In the genomic region with DNA sequence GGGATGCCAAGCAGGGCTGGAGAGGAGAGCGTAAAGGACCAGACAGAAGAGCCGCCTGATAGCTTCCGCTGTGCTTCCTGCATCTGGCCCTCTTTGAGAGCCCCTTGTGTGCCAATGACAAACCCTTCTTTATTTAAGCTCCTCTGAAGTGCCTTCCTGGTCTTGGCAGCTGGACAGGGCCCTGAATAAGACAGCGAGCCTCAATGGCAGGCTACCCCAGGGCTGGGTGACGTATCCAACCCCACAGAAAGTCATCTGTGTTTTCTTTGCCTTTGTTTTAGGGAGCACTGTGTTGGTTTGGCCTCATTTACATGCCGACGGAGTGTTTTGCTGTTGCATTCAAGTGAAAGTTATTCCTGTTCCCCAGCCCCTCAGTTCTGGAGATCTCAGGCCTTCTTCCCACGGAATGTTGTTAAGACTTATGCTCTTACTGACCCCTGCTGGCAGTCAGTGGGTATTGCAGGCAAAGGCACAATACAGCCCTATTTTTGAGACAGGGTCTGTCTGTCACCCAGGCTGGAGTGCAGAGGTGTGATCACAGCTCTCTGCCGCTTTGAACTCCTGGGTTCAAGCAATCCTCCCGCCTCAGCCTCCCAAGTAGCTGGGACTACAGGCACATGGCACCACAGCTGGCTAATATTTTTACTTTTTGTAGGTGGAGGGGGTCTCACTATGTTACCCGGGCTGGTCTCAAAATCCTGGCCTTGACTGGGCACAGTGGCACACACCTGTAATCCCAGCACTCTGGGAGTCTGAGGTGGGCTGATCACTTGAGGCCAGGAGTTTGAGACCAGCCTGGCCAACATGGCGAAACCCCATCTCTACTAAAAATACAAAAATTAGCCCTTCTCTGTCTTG, we compare ENCODE assay signal across 10 cellular contexts. TPM values are rescaled to one million over a fixed set of nuclear protein-coding genes. Genes with fewer than 3 reads are reported as not detected.
DNase-seq lines count a peak whose midpoint lies in the region; ATAC-seq and TF ChIP-seq lines count a peak whose summit lies in the region.
"Had no signal": no experiment of that assay in that cellular context is flagged by ENCODE, and none has a peak within 500 bp of the region (broad histone marks: within the 10 kb centered on the region; RNA-seq: fewer than 3 reads in every experiment).

No MANE protein-coding gene starts in this region.

- intact Hi-C loops in thyroid gland (cut with DNase I) = no loop called here

- H3K27ac ChIP-seq in effector memory CD4-positive, alpha-beta T cell (ENCODE audit: insufficient read depth, low read length, poor library complexity, severe bottlenecking) = no peak overlapping the region
- H3K27ac ChIP-seq in thyroid gland = no peak overlapping the region

- peaks cover 29% of the 10 kb centered on the region for H3K4me1 Mint-ChIP-seq in stimulated activated naive CD8-positive, alpha-beta T cell treated with anti-CD3 and anti-CD28 coated beads, Interleukin-15, amount 100 ng/mL, for 72 hours

- no peak overlapping the region for H3K9ac ChIP-seq in NT2/D1 (ENCODE audit: insufficient read length, low read depth)

- no peaks in the 10 kb centered on the region for H3K27me3 ChIP-seq in NT2/D1 (ENCODE audit: insufficient read depth, insufficient read length)
- H3K27me3 ChIP-seq in effector memory CD4-positive, alpha-beta T cell (replicated peaks; ENCODE audit: control insufficient read depth, insufficient read depth, low read length, poor library complexity, severe bottlenecking) = no peaks in the 10 kb centered on the region
- H3K27me3 ChIP-seq in thyroid gland = no peaks in the 10 kb centered on the region

- peak; percentile 20 for DNase-seq in stimulated activated naive CD8-positive, alpha-beta T cell treated with anti-CD3 and anti-CD28 coated beads, Interleukin-15, Interleukin-2, amounts not matched to agents 100 U/mL and 50 U/mL, for 24 hours
- DNase-seq in stimulated activated naive CD8-positive, alpha-beta T cell treated with anti-CD3 and anti-CD28 coated beads, Interleukin-15, amount 100 ng/mL, for 72 hours = no peak
- peak; percentile 54 for DNase-seq in NT2/D1 (ENCODE audit: low read depth, low spot score)
- no peak for DNase-seq in fibroblast of villous mesenchyme (ENCODE audit: low read depth)
- DNase-seq in effector memory CD4-positive, alpha-beta T cell = no peak
- no peak for DNase-seq in activated CD4-positive, CD25-positive, alpha-beta regulatory T cell treated with anti-CD3 and anti-CD28 coated beads, Interleukin-2, amount 50 U/mL, for 72 hours
- DNase-seq in thyroid gland = no peak
- DNase-seq: NCI-H748 treated with DMSO at 0.1 percent for 48 hours had no signal

- peaks cover 30% of the 10 kb centered on the region for H3K9me3 ChIP-seq in NT2/D1 (ENCODE audit: insufficient read depth, low read length)
- H3K9me3 ChIP-seq in effector memory CD4-positive, alpha-beta T cell (ENCODE audit: control insufficient read depth, low read length) = peaks cover 11% of the 10 kb centered on the region
- H3K9me3 ChIP-seq in thyroid gland = no peaks in the 10 kb centered on the region

- no peak overlapping the region for H3K4me3 Mint-ChIP-seq in stimulated activated naive CD8-positive, alpha-beta T cell treated with anti-CD3 and anti-CD28 coated beads, Interleukin-15, amount 100 ng/mL, for 72 hours

- no peak for ATAC-seq in stimulated activated naive CD8-positive, alpha-beta T cell treated with anti-CD3 and anti-CD28 coated beads, Interleukin-15, Interleukin-2, amounts not matched to agents 100 U/mL and 50 U/mL, for 24 hours
- ATAC-seq in stimulated activated naive CD8-positive, alpha-beta T cell treated with anti-CD3 and anti-CD28 coated beads, Interleukin-15, amount 100 ng/mL, for 72 hours = no peak
- ATAC-seq in GM21367 (IDR thresholded peaks at IDR 0.05; ENCODE audit: unreplicated experiment) = no peak

- H3K36me3 ChIP-seq in NT2/D1 (ENCODE audit: insufficient read depth, insufficient read length, low read length) = peaks cover 24% of the 10 kb centered on the region
- H3K36me3 ChIP-seq in effector memory CD4-positive, alpha-beta T cell (ENCODE audit: control insufficient read depth, insufficient read depth, low read length) = no peaks in the 10 kb centered on the region
- H3K36me3 ChIP-seq in thyroid gland = no peaks in the 10 kb centered on the region

- no peak overlapping the region for H3K4me3 ChIP-seq in NT2/D1 (ENCODE audit: insufficient read length, low read depth)
- no peak overlapping the region for H3K4me3 ChIP-seq in fibroblast of villous mesenchyme (ENCODE audit: low read depth, low read length)
- no peak overlapping the region for H3K4me3 ChIP-seq in effector memory CD4-positive, alpha-beta T cell (ENCODE audit: insufficient read depth, low read depth, low read length, poor library complexity, severe bottlenecking)
- no peak overlapping the region for H3K4me3 ChIP-seq in thyroid gland (replicated peaks in 1 of 3)

- H3K9me3 Mint-ChIP-seq in stimulated activated naive CD8-positive, alpha-beta T cell treated with anti-CD3 and anti-CD28 coated beads, Interleukin-15, amount 100 ng/mL, for 72 hours = peaks cover 22 to 27% of the 10 kb centered on the region in 2 donors

- no peaks in the 10 kb centered on the region for H3K27me3 Mint-ChIP-seq in stimulated activated naive CD8-positive, alpha-beta T cell treated with anti-CD3 and anti-CD28 coated beads, Interleukin-15, amount 100 ng/mL, for 72 hours

- TF ChIP-seq CTCF in fibroblast of villous mesenchyme (IDR thresholded peaks at IDR 0.05; ENCODE audit: insufficient read depth, low read depth, low read length) (peak; percentile 53), thyroid gland (IDR thresholded peaks at IDR 0.05) (peak in 2 of 6 experiments; percentile 7 to 30)

- no peak for TF ChIP-seq POLR2A in thyroid gland (IDR thresholded peaks at IDR 0.05)

- H3K27ac Mint-ChIP-seq in stimulated activated naive CD8-positive, alpha-beta T cell treated with anti-CD3 and anti-CD28 coated beads, Interleukin-15, amount 100 ng/mL, for 72 hours = no peak overlapping the region

- peaks cover 4% of the 10 kb centered on the region for H3K4me1 ChIP-seq in NT2/D1 (ENCODE audit: insufficient read depth, insufficient read length)
- H3K4me1 ChIP-seq in effector memory CD4-positive, alpha-beta T cell (ENCODE audit: control insufficient read depth, insufficient read depth, low read length, poor library complexity, severe bottlenecking) = no peaks in the 10 kb centered on the region
- no peaks in the 10 kb centered on the region for H3K4me1 ChIP-seq in thyroid gland

- 68 to 74% methylated on average over 12 of the region's 12 CpGs for WGBS in thyroid gland, 2 donors

RNA-seq across cellular contexts. Expression of a gene that starts 16.8 kb away (rescaled TPM):
- not detected in 2 replicates for total RNA-seq in fibroblast of villous mesenchyme
- total RNA-seq in thyroid gland = not detected
- total RNA-seq: myocyte had no signal

Comparison
In these comparisons a context has a peak if more than half of its experiments do, and no peak if none do; other contexts are left out.
1. DNase-seq: peak in stimulated activated naive CD8-positive, alpha-beta T cell treated with anti-CD3 and anti-CD28 coated beads, Interleukin-15, Interleukin-2, amounts not matched to agents 100 U/mL and 50 U/mL, for 24 hours (single experiment) and NT2/D1 (single experiment); none in stimulated activated naive CD8-positive, alpha-beta T cell treated with anti-CD3 and anti-CD28 coated beads, Interleukin-15, amount 100 ng/mL, for 72 hours (0 of 2), fibroblast of villous mesenchyme (single experiment), effector memory CD4-positive, alpha-beta T cell (0 of 3), activated CD4-positive, CD25-positive, alpha-beta regulatory T cell treated with anti-CD3 and anti-CD28 coated beads, Interleukin-2, amount 50 U/mL, for 72 hours (single experiment) and thyroid gland (0 of 2).